In the genomic region with DNA sequence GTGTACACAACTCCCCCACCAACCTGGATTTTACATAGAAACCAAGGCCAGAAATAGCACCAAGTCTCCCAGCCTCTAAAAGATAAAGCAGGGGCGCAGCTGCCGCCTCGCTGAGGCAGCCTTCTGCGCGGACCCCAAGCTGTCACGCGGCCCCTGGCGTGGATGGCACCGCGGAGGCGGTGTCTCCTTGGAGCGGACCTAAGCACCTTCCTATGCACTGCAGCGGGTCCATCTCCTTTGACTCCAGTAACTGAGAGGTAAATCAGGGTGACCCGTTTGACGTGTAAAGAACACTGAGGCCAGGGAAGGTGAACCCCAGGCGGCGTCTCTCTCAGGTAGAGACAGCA, we compare ENCODE assay signal across 10 cellular contexts. TPM values are rescaled to one million over a fixed set of nuclear protein-coding genes. Genes with fewer than 3 reads are reported as not detected.
DNase-seq lines count a peak whose midpoint lies in the region; ATAC-seq and TF ChIP-seq lines count a peak whose summit lies in the region.
"Had no signal": no experiment of that assay in that cellular context is flagged by ENCODE, and none has a peak within 500 bp of the region (broad histone marks: within the 10 kb centered on the region; RNA-seq: fewer than 3 reads in every experiment).

No MANE protein-coding gene starts in this region.

- H3K9me2 ChIP-seq in GM23248 (ENCODE audit: insufficient read depth), result no peaks in the 10 kb centered on the region

- H3K4me3 ChIP-seq in GM23248 (peak overlapping the region; percentile 60), choroid plexus epithelial cell (ENCODE audit: low read depth, low read length) (peak overlapping the region; percentile 43), left lung (peak overlapping the region in 1 of 2 donors; percentile 21), skeletal muscle satellite cell (ENCODE audit: low read length) (peak overlapping the region; percentile 65), MG63 (no peak overlapping the region)

- TF ChIP-seq CTCF in choroid plexus epithelial cell (conservative IDR thresholded peaks at IDR 0.05; ENCODE audit: low read depth, low read length), result no peak
- no peak for TF ChIP-seq CTCF in left lung (IDR thresholded peaks at IDR 0.05)

- peak overlapping the region; percentile 36 for H2AFZ ChIP-seq in GM23248

- H3K4me2 ChIP-seq in GM23248 (ENCODE audit: unreplicated experiment) (peak overlapping the region; percentile 63), skeletal muscle satellite cell (ENCODE audit: low read length) (peak overlapping the region; percentile 82)

- DNase-seq in GM23248 (no peak), choroid plexus epithelial cell (ENCODE audit: low read depth) (no peak), left lung (no peak), NCI-H2029 treated with DMSO at 0.1 percent for 48 hours (lab: John Stamatoyannopoulos, UW) (no peak), MG63 (no peak)
- DNase-seq: NCI-H187, WERI-Rb-1 had no signal

- intact Hi-C loops in left lung (cut with DNase I), result no loop called here

- H3K4me1 ChIP-seq in GM23248 (ENCODE audit: insufficient read depth) (peaks cover 27% of the 10 kb centered on the region), left lung (peaks cover 26 to 47% of the 10 kb centered on the region in 2 donors), skeletal muscle satellite cell (ENCODE audit: control insufficient read depth, insufficient read depth, low read length) (peaks cover 27% of the 10 kb centered on the region)

- peaks cover 6% of the 10 kb centered on the region for H3F3A ChIP-seq in GM23248 (ENCODE audit: insufficient read depth)

- H3K27ac ChIP-seq in GM23248 (0 out of 2 replicates have a peak overlapping the region, but pooled peaks have one; percentile 5), left lung (peak overlapping the region; percentile 46 to 73)
- H3K27ac ChIP-seq: WERI-Rb-1 had no signal

- peaks cover 92% of the 10 kb centered on the region for H3K79me2 ChIP-seq in GM23248 (ENCODE audit: insufficient read depth)

- H4K20me1 ChIP-seq in GM23248 (ENCODE audit: insufficient read depth), result no peaks in the 10 kb centered on the region

- no peaks in the 10 kb centered on the region for H3K36me3 ChIP-seq in GM23248 (ENCODE audit: low read depth)
- no peaks in the 10 kb centered on the region for H3K36me3 ChIP-seq in left lung
- no peaks in the 10 kb centered on the region for H3K36me3 ChIP-seq in skeletal muscle satellite cell (ENCODE audit: insufficient read depth, low read length)
- H3K36me3 ChIP-seq in MG63, result no peaks in the 10 kb centered on the region
- H3K36me3 ChIP-seq: WERI-Rb-1 had no signal

- H3K9me3 ChIP-seq in GM23248 (ENCODE audit: low read depth), result no peaks in the 10 kb centered on the region
- H3K9me3 ChIP-seq in left lung, result no peaks in the 10 kb centered on the region
- H3K9me3 ChIP-seq in skeletal muscle satellite cell (replicated peaks; ENCODE audit: low read length), result no peaks in the 10 kb centered on the region
- H3K9me3 ChIP-seq in MG63, result no peaks in the 10 kb centered on the region

- 60% methylated on average over 17 of the region's 17 CpGs for WGBS in GM23248 (ENCODE audit: low coverage in 1 of 2, low lambda C conversion rate in 2 of 2, missing lambda C conversion rate in 2 of 2), 2 experiments

- ATAC-seq in left lung (no peak), HG02870 (IDR thresholded peaks at IDR 0.05; ENCODE audit: unreplicated experiment) (no peak), HG03095 (IDR thresholded peaks at IDR 0.05; ENCODE audit: unreplicated experiment) (no peak)

- H3K9ac ChIP-seq in GM23248 (peak overlapping the region; percentile 56), skeletal muscle satellite cell (ENCODE audit: low read depth, low read length) (peak overlapping the region; percentile 42)

- in situ Hi-C loops in GM23248 (cut with MboI), result no loop called here

- H3K27me3 ChIP-seq in GM23248 (replicated peaks; ENCODE audit: insufficient read depth) (no peaks in the 10 kb centered on the region), left lung (peaks cover 0 to 18% of the 10 kb centered on the region in 2 donors), skeletal muscle satellite cell (ENCODE audit: control insufficient read depth, insufficient read depth, low read length) (no peaks in the 10 kb centered on the region), MG63 (no peaks in the 10 kb centered on the region)

RNA-seq across cellular contexts. Expression of gene ZNF697, which starts 17.0 kb away (rescaled TPM):
- 8.5 and 9.1 TPM in 2 replicates for total RNA-seq in GM23248 (2014; rRNA removed; shearing (Covaris generic))
- polyA plus RNA-seq in GM23248 (2016; fragmentation: Nextera tagmentation; extraction: Ambion mirVana), result 0.55 and 0.71 TPM in 2 replicates
- total RNA-seq in left lung, result 1 to 10 TPM; 8.0 to 8.1 TPM
- total RNA-seq in skeletal muscle satellite cell (2012; rRNA removed), result 10.9 and 15.7 TPM in 2 replicates
- total RNA-seq in MG63 (2014; rRNA removed; shearing (Covaris generic); ENCODE audit: low replicate concordance), result 0.22 and 0.23 TPM in 2 replicates
